Comparison of ENCODE assay signal across 9 cellular contexts in genomic region chr7:114085313-114085591, GRCh38.
DNase-seq lines count a peak whose midpoint lies in the region; ATAC-seq lines count a peak whose summit lies in the region.
"Had no signal": no experiment of that assay in that cellular context is flagged by ENCODE, and none has a peak within 500 bp of the region (broad histone marks: within the 10 kb centered on the region; RNA-seq: fewer than 3 reads in every experiment).

No MANE protein-coding gene starts in this region.

- POLR2A ChIA-PET in activated CD4-positive, alpha-beta memory T cell treated with anti-CD3 and anti-CD28 coated beads for 36 hours (lab: Charles Lee) = no interaction called here

- H3K27me3 Mint-ChIP-seq in activated CD4-positive, alpha-beta T cell treated with anti-CD3 and anti-CD28 coated beads, Interleukin-2, amount 10 ng/mL, durations not matched to agents 24 days and 14 days = peaks cover 80% of the 10 kb centered on the region
- peaks cover 64% of the 10 kb centered on the region for H3K27me3 Mint-ChIP-seq in activated CD4-positive, alpha-beta memory T cell treated with anti-CD3 and anti-CD28 coated beads for 36 hours

- H3K4me3 ChIP-seq in right cardiac atrium (ENCODE audit: low read length) (peak overlapping the region; percentile 64), skeletal muscle tissue (ENCODE audit: low read length in 3 of 3) (peak overlapping the region; percentile 87 to 89 (median 88))

- H3K36me3 ChIP-seq in skeletal muscle tissue (ENCODE audit: control insufficient read depth in 3 of 3, insufficient read depth in 3 of 3, low read length in 3 of 3) = no peaks in the 10 kb centered on the region

- H3K27me3 ChIP-seq in right cardiac atrium (ENCODE audit: control insufficient read depth, insufficient read depth) = no peaks in the 10 kb centered on the region
- peaks cover 0 to 11% (median 8%) of the 10 kb centered on the region in 3 donors for H3K27me3 ChIP-seq in skeletal muscle tissue (ENCODE audit: control insufficient read depth in 3 of 3, insufficient read depth in 3 of 3, low read length in 3 of 3)

- H3K4me1 ChIP-seq in right cardiac atrium (ENCODE audit: control insufficient read depth, insufficient read depth, low read length) = peaks cover 3% of the 10 kb centered on the region
- H3K4me1 ChIP-seq in skeletal muscle tissue (ENCODE audit: control insufficient read depth in 3 of 3, insufficient read depth in 3 of 3, low read length in 3 of 3) = peaks cover 2 to 15% (median 12%) of the 10 kb centered on the region in 3 donors

- no peaks in the 10 kb centered on the region for H3K36me3 Mint-ChIP-seq in activated CD4-positive, alpha-beta T cell treated with anti-CD3 and anti-CD28 coated beads, Interleukin-2, amount 10 ng/mL, durations not matched to agents 24 days and 14 days (ENCODE audit: low read depth)
- no peaks in the 10 kb centered on the region for H3K36me3 Mint-ChIP-seq in activated CD4-positive, alpha-beta memory T cell treated with anti-CD3 and anti-CD28 coated beads for 36 hours

- peaks cover 34% of the 10 kb centered on the region for H3K4me1 Mint-ChIP-seq in activated CD4-positive, alpha-beta T cell treated with anti-CD3 and anti-CD28 coated beads, Interleukin-2, amount 10 ng/mL, durations not matched to agents 24 days and 14 days
- peaks cover 38% of the 10 kb centered on the region for H3K4me1 Mint-ChIP-seq in activated CD4-positive, alpha-beta memory T cell treated with anti-CD3 and anti-CD28 coated beads for 36 hours (ENCODE audit: low read depth)

- peaks cover 4% of the 10 kb centered on the region for H3K9me3 Mint-ChIP-seq in activated CD4-positive, alpha-beta T cell treated with anti-CD3 and anti-CD28 coated beads, Interleukin-2, amount 10 ng/mL, durations not matched to agents 24 days and 14 days
- no peaks in the 10 kb centered on the region for H3K9me3 Mint-ChIP-seq in activated CD4-positive, alpha-beta memory T cell treated with anti-CD3 and anti-CD28 coated beads for 36 hours

- peak overlapping the region; percentile 87 for H3K4me3 Mint-ChIP-seq in activated CD4-positive, alpha-beta T cell treated with anti-CD3 and anti-CD28 coated beads, Interleukin-2, amount 10 ng/mL, durations not matched to agents 24 days and 14 days
- H3K4me3 Mint-ChIP-seq in activated CD4-positive, alpha-beta memory T cell treated with anti-CD3 and anti-CD28 coated beads for 36 hours = peak overlapping the region; percentile 77

- H3K9me3 ChIP-seq in right cardiac atrium (ENCODE audit: control insufficient read depth, low read length) (no peaks in the 10 kb centered on the region), skeletal muscle tissue (ENCODE audit: control insufficient read depth in 3 of 3, low read length in 3 of 3) (no peaks in the 10 kb centered on the region)

- CTCF ChIA-PET in activated CD4-positive, alpha-beta memory T cell treated with anti-CD3 and anti-CD28 coated beads for 36 hours (lab: Charles Lee) = no interaction called here

- H3K27ac Mint-ChIP-seq in activated CD4-positive, alpha-beta T cell treated with anti-CD3 and anti-CD28 coated beads, Interleukin-2, amount 10 ng/mL, durations not matched to agents 24 days and 14 days = peak overlapping the region; percentile 70
- H3K27ac Mint-ChIP-seq in activated CD4-positive, alpha-beta memory T cell treated with anti-CD3 and anti-CD28 coated beads for 36 hours = no peak overlapping the region

- H3K27ac ChIP-seq in right cardiac atrium (ENCODE audit: low read length) (peak overlapping the region; percentile 51), skeletal muscle tissue (ENCODE audit: low read depth, low read length) (peak overlapping the region; percentile 99)

- intact Hi-C loops in activated CD4-positive, alpha-beta T cell treated with anti-CD3 and anti-CD28 coated beads, Interleukin-2, amount 10 ng/mL, durations not matched to agents 24 days and 14 days (cut with micrococcal nuclease) = loop anchor here (10.0 kb wide), 3 partner anchors 330 to 1770 kb away; partner anchors contain the start of gene FOXP2
- intact Hi-C loops in activated CD4-positive, alpha-beta memory T cell treated with anti-CD3 and anti-CD28 coated beads for 36 hours (cut with micrococcal nuclease) = loop anchor here (5.0 to 10.0 kb wide), 2 partner anchors 632 to 840 kb away; partner anchors contain the start of gene MDFIC
- intact Hi-C loops in right cardiac atrium (cut with DNase I) = no loop called here

- WGBS in right cardiac atrium = 1% methylated on average over 18 of the region's 18 CpGs

- peak overlapping the region; percentile 88 to 98 (median 91) for H3K9ac ChIP-seq in skeletal muscle tissue (ENCODE audit: low read depth in 1 of 3, low read length in 3 of 3)

- DNase-seq in activated CD4-positive, alpha-beta T cell treated with anti-CD3 and anti-CD28 coated beads, Interleukin-2, amount 10 ng/mL, durations not matched to agents 24 days and 14 days = peak; percentile 74
- no peak for DNase-seq in activated CD4-positive, alpha-beta T cell treated with anti-CD3 and anti-CD28 coated beads, Interleukin-2, amount 50 U/mL, for 48 hours
- no peak for DNase-seq in activated CD4-positive, alpha-beta memory T cell treated with anti-CD3 and anti-CD28 coated beads for 36 hours
- DNase-seq in right cardiac atrium = no peak
- DNase-seq in RPMI8226 = no peak
- DNase-seq in UCSD-AML1 (lab: John Stamatoyannopoulos, UW; ENCODE audit: unreplicated experiment) = no peak
- DNase-seq: DND-41 had no signal

- ATAC-seq in right cardiac atrium = peak in 1 of 2 donors; percentile 34
- ATAC-seq in HG03159 (IDR thresholded peaks at IDR 0.05; ENCODE audit: unreplicated experiment) = no peak

Comparison
In these comparisons a context has a peak if more than half of its experiments do, and no peak if none do; other contexts are left out.
1. intact Hi-C loops: an anchor here in activated CD4-positive, alpha-beta T cell treated with anti-CD3 and anti-CD28 coated beads, Interleukin-2, amount 10 ng/mL, durations not matched to agents 24 days and 14 days (10.0 kb wide) and activated CD4-positive, alpha-beta memory T cell treated with anti-CD3 and anti-CD28 coated beads for 36 hours (5.0 to 10.0 kb wide); none called in right cardiac atrium.